Comparison of ENCODE assay signal across 9 cellular contexts in genomic region chr22:36776722-36777121, GRCh38. TPM values are rescaled to one million over a fixed set of nuclear protein-coding genes. Genes with fewer than 3 reads are reported as not detected.
DNase-seq lines count a peak whose midpoint lies in the region; ATAC-seq and TF ChIP-seq lines count a peak whose summit lies in the region.
"Had no signal": no experiment of that assay in that cellular context is flagged by ENCODE, and none has a peak within 500 bp of the region (broad histone marks: within the 10 kb centered on the region; RNA-seq: fewer than 3 reads in every experiment).

No MANE protein-coding gene starts in this region.

- DNase-seq in stimulated activated CD4-positive, alpha-beta T cell treated with anti-CD3 and anti-CD28 coated beads, Interleukin-15, amount 100 ng/mL, for 24 hours = peak; percentile 10
- no peak for DNase-seq in stimulated activated CD4-positive, alpha-beta T cell treated with anti-CD3 and anti-CD28 coated beads, Interleukin-4, amount 100 ng/mL, for 1 hour
- no peak for DNase-seq in upper lobe of right lung
- DNase-seq in RKO (ENCODE audit: low spot score) = no peak
- no peak for DNase-seq in GF-D8 (lab: John Stamatoyannopoulos, UW)
- DNase-seq in left colon = no peak

- ATAC-seq in upper lobe of right lung (no peak), left colon (no peak)

- H3K9me3 ChIP-seq in mesodermal cell (ENCODE audit: control insufficient read depth, low read length) (peaks cover 18% of the 10 kb centered on the region), upper lobe of right lung (no peaks in the 10 kb centered on the region)

- H3K27me3 ChIP-seq in upper lobe of right lung = no peaks in the 10 kb centered on the region

- H3K36me3 ChIP-seq in mesodermal cell (ENCODE audit: control insufficient read depth, insufficient read depth, low read length) (peaks cover 2% of the 10 kb centered on the region), upper lobe of right lung (no peaks in the 10 kb centered on the region)

- H3K4me1 ChIP-seq in mesodermal cell (ENCODE audit: control insufficient read depth, insufficient read depth, low read length, poor library complexity, severe bottlenecking) = peaks cover 7% of the 10 kb centered on the region
- peaks cover 13% of the 10 kb centered on the region for H3K4me1 ChIP-seq in upper lobe of right lung

- peak overlapping the region; percentile 17 for H3K4me3 ChIP-seq in mesodermal cell (ENCODE audit: extremely low read depth, insufficient read depth, low read length, poor library complexity, severe bottlenecking)
- H3K4me3 ChIP-seq in upper lobe of right lung = peak overlapping the region; percentile 44

- TF ChIP-seq CTCF in upper lobe of right lung (IDR thresholded peaks at IDR 0.05) = no peak

- peak overlapping the region; percentile 46 for H3K27ac ChIP-seq in angular gyrus (ENCODE audit: low read depth, low read length)
- H3K27ac ChIP-seq in mesodermal cell (ENCODE audit: low read depth, low read length, severe bottlenecking) = no peak overlapping the region
- no peak overlapping the region for H3K27ac ChIP-seq in upper lobe of right lung

- intact Hi-C loops in upper lobe of right lung (cut with DNase I) (no loop called here), left colon (cut with DNase I, micrococcal nuclease) (no loop called here)

- 82 to 88% methylated on average over 9 of the region's 12 CpGs for WGBS in mesodermal cell (ENCODE audit: insufficient coverage in 2 of 2), 2 experiments

RNA-seq across cellular contexts. Expression of gene IFT27, which starts 0.8 kb away (rescaled TPM):
- polyA plus RNA-seq in mesodermal cell (2013, experiment 1 of 2) = 39.5 TPM
- 35.0 TPM for polyA plus RNA-seq in mesodermal cell (2013, experiment 2 of 2)
- 21.5 TPM for total RNA-seq in upper lobe of right lung
- total RNA-seq in left colon = 10 to 100 TPM; 26.5 to 30.1 TPM

RNA-seq across cellular contexts. Expression of gene PVALB, which starts 40.1 kb away (rescaled TPM):
- polyA plus RNA-seq in mesodermal cell (2013, experiment 1 of 2) = not detected
- polyA plus RNA-seq in mesodermal cell (2013, experiment 2 of 2) = not detected
- total RNA-seq in upper lobe of right lung (2.5 TPM), left colon (not detected)
- total RNA-seq: pulmonary artery endothelial cell had no signal
